In genomic region chr3:121822973-121823372, GRCh38 we compare ENCODE assay signal across 23 cellular contexts.
"Had no signal": no experiment of that assay in that cellular context is flagged by ENCODE, and none has a peak within 500 bp of the region (broad histone marks: within the 10 kb centered on the region; RNA-seq: fewer than 3 reads in every experiment).

No MANE protein-coding gene starts in this region.

- H3K27me3 Mint-ChIP-seq: activated CD4-positive, alpha-beta memory T cell treated with anti-CD3 and anti-CD28 coated beads for 36 hours; activated CD4-positive, alpha-beta T cell treated with anti-CD3 and anti-CD28 coated beads, Interleukin-2, amount 10 ng/mL, durations not matched to agents 7 days and 5 days; activated naive CD4-positive, alpha-beta T cell treated with anti-CD3 and anti-CD28 coated beads, Interleukin-2, amount 10 ng/mL, durations not matched to agents 7 days and 5 days had no signal

- H3K4me3 ChIP-seq: ascending aorta, body of pancreas, SJSA1 had no signal

- H3K4me1 ChIP-seq: body of pancreas, SJSA1 had no signal

- ATAC-seq: body of pancreas, PC-3 had no signal

- H3K4me3 Mint-ChIP-seq: activated CD4-positive, alpha-beta memory T cell treated with anti-CD3 and anti-CD28 coated beads for 36 hours; activated CD4-positive, alpha-beta T cell treated with anti-CD3 and anti-CD28 coated beads, Interleukin-2, amount 10 ng/mL, durations not matched to agents 7 days and 5 days; activated naive CD4-positive, alpha-beta T cell treated with anti-CD3 and anti-CD28 coated beads, Interleukin-2, amount 10 ng/mL, durations not matched to agents 7 days and 5 days had no signal

- DNase-seq: activated CD4-positive, alpha-beta memory T cell treated with anti-CD3 and anti-CD28 coated beads for 36 hours; activated CD4-positive, alpha-beta T cell treated with anti-CD3 and anti-CD28 coated beads, Interleukin-2, amount 10 ng/mL, durations not matched to agents 7 days and 5 days; activated CD4-positive, CD25-positive, alpha-beta regulatory T cell; activated CD8-positive, alpha-beta memory T cell treated with anti-CD3 and anti-CD28 coated beads for 24 hours; activated gamma-delta T cell treated with Interleukin-2 at 50 U/mL for 16 hours; activated naive CD4-positive, alpha-beta T cell treated with anti-CD3 and anti-CD28 coated beads, Interleukin-2, amount 10 ng/mL, durations not matched to agents 7 days and 5 days; activated T-cell treated with anti-CD3 and anti-CD28 coated beads, Interleukin-2, amount 50 U/mL, for 48 hours; amniotic stem cell; body of pancreas; cerebellar nuclear complex; MV-4-11; NCI-H1092 treated with DMSO at 0.1 percent for 48 hours; NCI-H1436; NCI-H1694 treated with DMSO at 0.1 percent for 48 hours; NCI-H2029 treated with DMSO at 0.1 percent for 48 hours; NCI-H524; PC-3; SHP77 had no signal

- H3K9me3 ChIP-seq: body of pancreas had no signal

- H3K27ac Mint-ChIP-seq: activated CD4-positive, alpha-beta memory T cell treated with anti-CD3 and anti-CD28 coated beads for 36 hours; activated CD4-positive, alpha-beta T cell treated with anti-CD3 and anti-CD28 coated beads, Interleukin-2, amount 10 ng/mL, durations not matched to agents 7 days and 5 days; activated naive CD4-positive, alpha-beta T cell treated with anti-CD3 and anti-CD28 coated beads, Interleukin-2, amount 10 ng/mL, durations not matched to agents 7 days and 5 days; activated T-helper 2 cell treated with anti-CD3 and anti-CD28 coated beads, Interferon-gamma antibody, Interleukin-2, Interleukin-4, amounts not matched to agents 10 μg/mL and 5 μg/mL and 100 μg/mL, durations not matched to agents 14 hours and 24 hours and 36 hours had no signal

- H3K27ac ChIP-seq: body of pancreas, KMS-11, SJSA1, VCaP had no signal
